In the genomic region with DNA sequence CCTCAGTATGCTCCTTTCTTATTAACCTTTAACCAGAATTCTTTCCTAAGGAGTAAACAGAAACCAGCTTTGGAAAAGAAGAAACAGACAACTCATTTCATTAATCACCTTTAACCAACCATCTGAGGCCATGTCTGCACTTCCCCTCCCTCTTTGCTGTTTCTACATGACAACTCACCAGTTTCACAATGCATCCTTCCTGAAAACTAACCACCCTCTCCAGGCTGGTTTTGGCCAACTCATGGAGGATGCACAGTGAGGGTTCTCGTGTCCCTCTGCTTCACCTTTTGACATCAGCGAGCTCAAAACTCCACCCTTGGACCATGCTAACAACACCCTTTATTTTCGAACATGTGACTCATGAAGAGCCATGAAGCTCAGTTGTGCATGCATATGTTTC, we compare ENCODE assay signal across 26 cellular contexts.
DNase-seq lines count a peak whose midpoint lies in the region; ATAC-seq, FAIRE-seq and TF ChIP-seq lines count a peak whose summit lies in the region.
"Had no signal": no experiment of that assay in that cellular context is flagged by ENCODE, and none has a peak within 500 bp of the region (broad histone marks: within the 10 kb centered on the region; RNA-seq: fewer than 3 reads in every experiment).

No MANE protein-coding gene starts in this region.

- no peaks in the 10 kb centered on the region for H3K4me1 Mint-ChIP-seq in natural killer cell treated with Interleukin-12 subunit alpha and Interleukin-12 subunit beta and Interleukin-15 and Interleukin-18, amount 100 ng/mL, for 72 hours (ENCODE audit: low read depth in 2 of 2)
- H3K4me1 Mint-ChIP-seq in CD8-positive, alpha-beta T cell (ENCODE audit: low read depth), result no peaks in the 10 kb centered on the region
- H3K4me1 Mint-ChIP-seq: T-helper 17 cell had no signal

- no peak overlapping the region for H3K27ac ChIP-seq in esophagus muscularis mucosa (replicated peaks in 1 of 4)
- H3K27ac ChIP-seq in caudate nucleus (ENCODE audit: low read depth, low read length), result no peak overlapping the region
- no peak overlapping the region for H3K27ac ChIP-seq in CD8-positive, alpha-beta T cell (ENCODE audit: low read depth, low read length)
- H3K27ac ChIP-seq: dorsolateral prefrontal cortex, gastroesophageal sphincter, left lung, thoracic aorta had no signal

- CTCF ChIA-PET in CD8-positive, alpha-beta T cell (lab: Charles Lee), result no interaction called here

- intact Hi-C loops in esophagus muscularis mucosa (cut with DNase I), result no loop called here
- intact Hi-C loops in CD8-positive, alpha-beta T cell (cut with DNase I, micrococcal nuclease), result no loop called here

- H3K9me3 Mint-ChIP-seq in natural killer cell treated with Interleukin-12 subunit alpha and Interleukin-12 subunit beta and Interleukin-15 and Interleukin-18, amount 100 ng/mL, for 72 hours, result peaks cover 16% of the 10 kb centered on the region
- peaks cover 7% of the 10 kb centered on the region for H3K9me3 Mint-ChIP-seq in CD8-positive, alpha-beta T cell

- H3K4me3 ChIP-seq in esophagus muscularis mucosa, result no peak overlapping the region
- no peak overlapping the region for H3K4me3 ChIP-seq in CD8-positive, alpha-beta T cell (ENCODE audit: low read depth, low read length)
- H3K4me3 ChIP-seq: dorsolateral prefrontal cortex, gastroesophageal sphincter, left lung, thoracic aorta had no signal

- peak; percentile 11 for DNase-seq in AG08395 (ENCODE audit: low spot score)
- DNase-seq in HT1080 (ENCODE audit: low read depth), result peak; percentile 74
- DNase-seq in RCC 7860 (ENCODE audit: low spot score), result peak; percentile 74
- DNase-seq in esophagus muscularis mucosa (ENCODE audit: extremely low spot score), result peak; percentile 66
- DNase-seq in natural killer cell treated with Interleukin-12 subunit alpha and Interleukin-12 subunit beta and Interleukin-15 and Interleukin-18, amount 100 ng/mL, for 72 hours (ENCODE audit: low spot score), result no peak
- DNase-seq in caudate nucleus (lab: John Stamatoyannopoulos, UW), result no peak
- no peak for DNase-seq in CD8-positive, alpha-beta T cell
- DNase-seq: activated CD4-positive, alpha-beta T cell treated with anti-CD3 and anti-CD28 coated beads, Interleukin-2, amount 50 U/mL, for 4 hours; activated CD8-positive, alpha-beta memory T cell treated with anti-CD3 and anti-CD28 coated beads, Interleukin-2, amount 50 U/mL, for 48 hours; activated effector memory CD4-positive, alpha-beta T cell treated with Interleukin-2 at 50 U/mL for 16 hours; DMS153; dorsolateral prefrontal cortex; erythroblast; GOT3; Karpas-422; left lung; NCI-H1417 treated with DMSO at 0.1 percent for 48 hours; NCI-H510A; posterior cingulate gyrus; stimulated activated CD4-positive, alpha-beta T cell treated with anti-CD3 and anti-CD28 coated beads, Interleukin-1b, Interleukin-23, amount 100 ng/mL, for 48 hours; stimulated activated naive B cell treated with anti-CD40 and anti-IgM and Interleukin-4, amounts not matched to agents 10 μg/mL and 1 μg/mL and 100 μg/mL, for 72 hours; T-helper 17 cell had no signal

- H3K27ac Mint-ChIP-seq in natural killer cell treated with Interleukin-12 subunit alpha and Interleukin-12 subunit beta and Interleukin-15 and Interleukin-18, amount 100 ng/mL, for 72 hours, result no peak overlapping the region
- H3K27ac Mint-ChIP-seq in CD8-positive, alpha-beta T cell, result no peak overlapping the region
- H3K27ac Mint-ChIP-seq: stimulated activated naive B cell treated with anti-CD40 and anti-IgM and Interleukin-4, amounts not matched to agents 10 μg/mL and 1 μg/mL and 100 μg/mL, for 72 hours; T-helper 17 cell had no signal

- peak; percentile 88 for FAIRE-seq in RCC 7860 (lab: Jason Lieb, UNC)
- FAIRE-seq: GM12891 had no signal

- no peak for TF ChIP-seq CTCF in esophagus muscularis mucosa (IDR thresholded peaks at IDR 0.05)
- no peak for TF ChIP-seq CTCF in CD8-positive, alpha-beta T cell (IDR thresholded peaks at IDR 0.05)

- no peaks in the 10 kb centered on the region for H3K27me3 ChIP-seq in esophagus muscularis mucosa
- H3K27me3 ChIP-seq in CD8-positive, alpha-beta T cell (ENCODE audit: insufficient read depth, low read length), result no peaks in the 10 kb centered on the region
- H3K27me3 ChIP-seq: dorsolateral prefrontal cortex, gastroesophageal sphincter, left lung had no signal

- no peaks in the 10 kb centered on the region for H3K36me3 ChIP-seq in esophagus muscularis mucosa
- H3K36me3 ChIP-seq in CD8-positive, alpha-beta T cell (ENCODE audit: insufficient read depth, low read length), result no peaks in the 10 kb centered on the region
- H3K36me3 ChIP-seq: gastroesophageal sphincter, left lung, thoracic aorta had no signal

- no peak for TF ChIP-seq EP300 in esophagus muscularis mucosa (IDR thresholded peaks at IDR 0.05)

- POLR2A ChIA-PET in CD8-positive, alpha-beta T cell (lab: Charles Lee), result no interaction called here

- H3K36me3 Mint-ChIP-seq in natural killer cell treated with Interleukin-12 subunit alpha and Interleukin-12 subunit beta and Interleukin-15 and Interleukin-18, amount 100 ng/mL, for 72 hours, result no peaks in the 10 kb centered on the region
- no peaks in the 10 kb centered on the region for H3K36me3 Mint-ChIP-seq in CD8-positive, alpha-beta T cell
- H3K36me3 Mint-ChIP-seq: stimulated activated naive B cell treated with anti-CD40 and anti-IgM and Interleukin-4, amounts not matched to agents 10 μg/mL and 1 μg/mL and 100 μg/mL, for 72 hours had no signal

- H3K27me3 Mint-ChIP-seq in natural killer cell treated with Interleukin-12 subunit alpha and Interleukin-12 subunit beta and Interleukin-15 and Interleukin-18, amount 100 ng/mL, for 72 hours, result no peaks in the 10 kb centered on the region
- H3K27me3 Mint-ChIP-seq in CD8-positive, alpha-beta T cell (ENCODE audit: low read depth), result no peaks in the 10 kb centered on the region
- H3K27me3 Mint-ChIP-seq: stimulated activated naive B cell treated with anti-CD40 and anti-IgM and Interleukin-4, amounts not matched to agents 10 μg/mL and 1 μg/mL and 100 μg/mL, for 72 hours; T-helper 17 cell had no signal

- no peak overlapping the region for H3K4me3 Mint-ChIP-seq in natural killer cell treated with Interleukin-12 subunit alpha and Interleukin-12 subunit beta and Interleukin-15 and Interleukin-18, amount 100 ng/mL, for 72 hours
- H3K4me3 Mint-ChIP-seq in CD8-positive, alpha-beta T cell, result no peak overlapping the region
- H3K4me3 Mint-ChIP-seq: stimulated activated naive B cell treated with anti-CD40 and anti-IgM and Interleukin-4, amounts not matched to agents 10 μg/mL and 1 μg/mL and 100 μg/mL, for 72 hours; T-helper 17 cell had no signal

- 82% methylated on average over 3 of the region's 3 CpGs for WGBS in esophagus muscularis mucosa

- no peaks in the 10 kb centered on the region for H3K9me3 ChIP-seq in esophagus muscularis mucosa
- no peaks in the 10 kb centered on the region for H3K9me3 ChIP-seq in CD8-positive, alpha-beta T cell (ENCODE audit: low read length)
- H3K9me3 ChIP-seq: gastroesophageal sphincter, left lung, thoracic aorta had no signal

- peaks cover 0 to 3% (median 2%) of the 10 kb centered on the region in 4 donors for H3K4me1 ChIP-seq in esophagus muscularis mucosa
- no peaks in the 10 kb centered on the region for H3K4me1 ChIP-seq in CD8-positive, alpha-beta T cell (ENCODE audit: insufficient read depth, low read length)
- H3K4me1 ChIP-seq: left lung had no signal

- TF ChIP-seq POLR2A in esophagus muscularis mucosa (IDR thresholded peaks at IDR 0.05; ENCODE audit: low read depth), result no peak

- ATAC-seq in natural killer cell treated with Interleukin-12 subunit alpha and Interleukin-12 subunit beta and Interleukin-15 and Interleukin-18, amount 100 ng/mL, for 72 hours, result no peak
- no peak for ATAC-seq in CD8-positive, alpha-beta T cell
- ATAC-seq in GM18861 (IDR thresholded peaks at IDR 0.05; ENCODE audit: unreplicated experiment), result no peak
- ATAC-seq: gastroesophageal sphincter; left lung; stimulated activated naive B cell treated with anti-CD40 and anti-IgM and Interleukin-4, amounts not matched to agents 10 μg/mL and 1 μg/mL and 100 μg/mL, for 72 hours; T-helper 17 cell had no signal

Comparison
In these comparisons a context has a peak if more than half of its experiments do, and no peak if none do; other contexts are left out.
1. DNase-seq: peak in AG08395 (single experiment), HT1080 (single experiment), RCC 7860 (single experiment) and esophagus muscularis mucosa (single experiment); none in natural killer cell treated with Interleukin-12 subunit alpha and Interleukin-12 subunit beta and Interleukin-15 and Interleukin-18, amount 100 ng/mL, for 72 hours (single experiment), caudate nucleus (0 of 61) and CD8-positive, alpha-beta T cell (0 of 7).